ENCODE assay signal across 15 cellular contexts in the genomic region with DNA sequence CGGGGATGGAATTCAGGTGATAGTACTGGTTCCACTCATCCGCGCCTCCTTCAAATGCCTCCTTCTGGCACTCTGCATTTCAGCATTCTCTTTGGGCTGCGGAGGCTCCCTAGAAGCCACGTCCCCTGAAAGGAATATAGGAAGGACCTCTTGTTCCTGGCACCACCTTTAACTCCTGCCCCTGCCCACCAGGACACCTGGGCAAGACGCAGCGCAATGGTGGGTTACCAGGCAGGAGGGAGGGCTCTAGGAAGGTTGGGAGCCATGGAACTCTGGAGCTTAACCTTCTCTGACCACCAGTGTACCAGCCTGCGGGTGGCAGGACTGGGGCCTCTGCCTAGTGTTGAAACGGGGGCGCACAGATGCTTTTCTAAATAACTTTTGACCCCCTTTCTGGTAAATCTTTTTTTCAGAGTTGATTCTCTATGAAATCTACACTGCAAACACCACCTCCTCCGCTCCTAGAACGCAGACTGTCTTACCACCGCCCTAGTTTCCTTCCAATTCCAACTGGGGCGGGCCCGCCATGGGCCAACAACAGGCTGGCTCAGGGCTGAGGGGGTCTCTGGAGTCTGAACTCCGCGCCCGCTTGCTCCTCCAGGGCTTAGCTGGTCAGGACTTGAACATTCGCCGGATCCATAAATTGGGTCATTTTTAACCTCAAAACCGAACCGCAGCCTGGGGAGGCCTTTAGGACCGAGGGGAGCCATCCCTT. TPM values are rescaled to one million over a fixed set of nuclear protein-coding genes. Genes with fewer than 3 reads are reported as not detected.
DNase-seq lines count a peak whose midpoint lies in the region; ATAC-seq and TF ChIP-seq lines count a peak whose summit lies in the region.
"Had no signal": no experiment of that assay in that cellular context is flagged by ENCODE, and none has a peak within 500 bp of the region (broad histone marks: within the 10 kb centered on the region; RNA-seq: fewer than 3 reads in every experiment).

No MANE protein-coding gene starts in this region.

- TF ChIP-seq CTCF in thyroid gland (IDR thresholded peaks at IDR 0.05), result no peak

- H3K27me3 ChIP-seq in endocrine pancreas (ENCODE audit: control insufficient read depth, insufficient read depth, low read length) (no peaks in the 10 kb centered on the region), thyroid gland (no peaks in the 10 kb centered on the region)
- H3K27me3 ChIP-seq in naive thymus-derived CD4-positive, alpha-beta T cell (ENCODE audit: control insufficient read depth in 2 of 2, insufficient read depth in 2 of 2, low read length in 2 of 2), result peaks cover 0 to 3% of the 10 kb centered on the region in 2 donors

- H3K4me1 ChIP-seq in endocrine pancreas (ENCODE audit: control insufficient read depth, insufficient read depth, low read length) (no peaks in the 10 kb centered on the region), thyroid gland (peaks cover 15% of the 10 kb centered on the region in 2 donors)
- H3K4me1 ChIP-seq in naive thymus-derived CD4-positive, alpha-beta T cell (ENCODE audit: control insufficient read depth in 2 of 2, insufficient read depth in 2 of 2, low read length in 2 of 2), result peaks cover 0 to 14% of the 10 kb centered on the region in 2 donors

- peaks cover 0 to 22% (median 12%) of the 10 kb centered on the region in 7 donors for H3K4me1 Mint-ChIP-seq in naive thymus-derived CD4-positive, alpha-beta T cell

- H3K4me3 ChIP-seq in endocrine pancreas (ENCODE audit: control insufficient read depth, insufficient read depth, low read length) (no peak overlapping the region), thyroid gland (replicated peaks in 1 of 3) (peak overlapping the region in 1 of 3 donors; percentile 64)
- H3K4me3 ChIP-seq in naive thymus-derived CD4-positive, alpha-beta T cell (ENCODE audit: low read length), result no peak overlapping the region
- H3K4me3 ChIP-seq: GM12878 had no signal

- CTCF ChIA-PET in naive thymus-derived CD4-positive, alpha-beta T cell (lab: Charles Lee), result no interaction called here

- H3K9me3 ChIP-seq in endocrine pancreas (ENCODE audit: control insufficient read depth, low read length) (no peaks in the 10 kb centered on the region), thyroid gland (no peaks in the 10 kb centered on the region)
- no peaks in the 10 kb centered on the region for H3K9me3 ChIP-seq in naive thymus-derived CD4-positive, alpha-beta T cell (ENCODE audit: control insufficient read depth in 2 of 3, low read length in 3 of 3)

- intact Hi-C loops in naive thymus-derived CD4-positive, alpha-beta T cell (cut with micrococcal nuclease), result no loop called here
- intact Hi-C loops in thyroid gland (cut with DNase I), result no loop called here

- no peak for ATAC-seq in naive thymus-derived CD4-positive, alpha-beta T cell
- no peak for ATAC-seq in HG03439 (IDR thresholded peaks at IDR 0.05; ENCODE audit: unreplicated experiment)
- ATAC-seq: GM12878 had no signal

- peaks cover 41 to 69% (median 52%) of the 10 kb centered on the region in 5 donors for H3K27me3 Mint-ChIP-seq in naive thymus-derived CD4-positive, alpha-beta T cell

- H3K36me3 Mint-ChIP-seq in naive thymus-derived CD4-positive, alpha-beta T cell, result no peaks in the 10 kb centered on the region
- H3K36me3 Mint-ChIP-seq: activated naive CD4-positive, alpha-beta T cell treated with anti-CD3 and anti-CD28 coated beads, Interleukin-2, amount 10 ng/mL, durations not matched to agents 7 days and 5 days had no signal

- no peak for TF ChIP-seq POLR2A in thyroid gland (IDR thresholded peaks at IDR 0.05)

- POLR2A ChIA-PET in naive thymus-derived CD4-positive, alpha-beta T cell (lab: Charles Lee), result no interaction called here

- H3K9me3 Mint-ChIP-seq in naive thymus-derived CD4-positive, alpha-beta T cell, result peaks cover 0 to 2% (median 0%) of the 10 kb centered on the region in 11 donors
- H3K9me3 Mint-ChIP-seq: activated naive CD4-positive, alpha-beta T cell treated with anti-CD3 and anti-CD28 coated beads, Interleukin-2, amount 10 ng/mL, durations not matched to agents 7 days and 5 days had no signal

- no peak overlapping the region for H3K27ac ChIP-seq in naive thymus-derived CD4-positive, alpha-beta T cell (ENCODE audit: low read depth, low read length)
- peak overlapping the region in 2 of 3 donors; percentile 33 to 76 for H3K27ac ChIP-seq in thyroid gland

- 47 to 49% methylated on average over 23 of the region's 23 CpGs for WGBS in thyroid gland, 2 donors

- peak overlapping the region in 7 of 10 donors; percentile 6 to 59 (median 27) for H3K4me3 Mint-ChIP-seq in naive thymus-derived CD4-positive, alpha-beta T cell
- H3K4me3 Mint-ChIP-seq: activated naive CD4-positive, alpha-beta T cell treated with anti-CD3 and anti-CD28 coated beads, Interleukin-2, amount 10 ng/mL, durations not matched to agents 7 days and 5 days had no signal

- peak overlapping the region; percentile 21 for H3K9ac ChIP-seq in endocrine pancreas (ENCODE audit: control insufficient read depth, insufficient read depth, low read length)

- DNase-seq in NCI-H69 (lab: John Stamatoyannopoulos, UW), result peak; percentile 26
- DNase-seq in naive thymus-derived CD4-positive, alpha-beta T cell, result no peak
- DNase-seq in thyroid gland, result no peak
- no peak for DNase-seq in AG08396 (ENCODE audit: low spot score)
- DNase-seq in islet precursor cell, result no peak
- DNase-seq: activated naive CD4-positive, alpha-beta T cell treated with anti-CD3 and anti-CD28 coated beads, Interleukin-2, amount 10 ng/mL, durations not matched to agents 7 days and 5 days; DMS153; KG1; NCI-H2029 treated with DMSO at 0.1 percent for 48 hours; T-helper 2 cell had no signal

- no peak overlapping the region for H3K27ac Mint-ChIP-seq in naive thymus-derived CD4-positive, alpha-beta T cell
- H3K27ac Mint-ChIP-seq: activated naive CD4-positive, alpha-beta T cell treated with anti-CD3 and anti-CD28 coated beads, Interleukin-2, amount 10 ng/mL, durations not matched to agents 7 days and 5 days had no signal

- H3K36me3 ChIP-seq in endocrine pancreas (ENCODE audit: control insufficient read depth, insufficient read depth, low read length) (no peaks in the 10 kb centered on the region), thyroid gland (no peaks in the 10 kb centered on the region)
- no peaks in the 10 kb centered on the region for H3K36me3 ChIP-seq in naive thymus-derived CD4-positive, alpha-beta T cell (ENCODE audit: control insufficient read depth in 2 of 3, insufficient read depth in 3 of 3, low read length in 3 of 3)

RNA-seq across cellular contexts. Expression of a gene that starts 0.9 kb away (rescaled TPM):
- total RNA-seq in naive thymus-derived CD4-positive, alpha-beta T cell, result not detected
- not detected for polyA plus RNA-seq in naive thymus-derived CD4-positive, alpha-beta T cell
- total RNA-seq in thyroid gland, result 10 to 100 TPM in 2 of 4 donors, 1 to 10 TPM in 2; 8.3 to 12.4 (median 10.2) TPM
- total RNA-seq: activated CD8-positive, alpha-beta memory T cell treated with anti-CD3 and anti-CD28 coated beads for 36 hours; GM12878; myocyte had no signal
- polyA plus RNA-seq: GM12878 had no signal

Comparison
In these comparisons a context has a peak if more than half of its experiments do, and no peak if none do; other contexts are left out.
1. RNA of a gene that starts 0.9 kb away (total RNA-seq): 8.3 to 12.4 TPM in thyroid gland; not detected in naive thymus-derived CD4-positive, alpha-beta T cell; every median in the first group is over 4 times any median in the second.